ENCODE assay signal across 8 cellular contexts in the genomic region with DNA sequence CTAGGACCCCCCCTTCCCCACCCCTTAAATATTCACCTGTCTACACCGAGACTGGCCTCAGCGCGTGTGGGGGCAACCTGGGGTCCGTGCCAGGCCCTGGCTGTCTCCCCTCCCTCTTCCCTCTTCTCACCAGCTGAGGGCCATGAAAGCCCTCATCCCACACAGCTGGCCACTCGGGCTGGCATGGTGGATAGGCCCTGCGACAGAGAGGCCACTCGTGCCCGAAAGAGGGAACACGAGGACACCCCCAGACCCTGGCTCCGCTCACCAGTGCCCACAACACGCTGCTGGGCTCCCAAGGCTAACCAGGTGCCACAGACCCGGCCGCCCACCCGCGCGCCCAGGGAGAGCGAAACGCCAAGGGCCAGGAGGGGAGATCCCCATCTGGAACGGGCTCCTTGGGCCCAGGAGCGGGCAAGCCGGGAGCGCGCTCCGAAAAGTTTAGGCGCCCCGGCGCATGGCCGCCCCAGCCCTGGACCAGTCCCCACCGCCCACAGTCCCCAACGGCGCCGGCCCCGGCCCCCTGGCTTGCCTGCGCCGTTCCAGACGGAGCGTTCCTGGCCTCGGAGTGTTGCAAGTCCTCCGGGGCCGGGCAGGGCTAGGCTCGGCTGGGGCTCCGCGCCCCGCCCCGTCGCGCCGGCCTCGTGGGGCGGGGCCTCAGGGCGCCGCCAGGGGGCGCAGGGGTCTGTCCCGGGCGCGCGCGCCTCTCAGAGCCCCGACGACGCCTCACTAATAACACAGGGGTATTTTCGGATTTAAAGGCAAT. TPM values are rescaled to one million over a fixed set of nuclear protein-coding genes. Genes with fewer than 3 reads are reported as not detected.
DNase-seq lines count a peak whose midpoint lies in the region; ATAC-seq and TF ChIP-seq lines count a peak whose summit lies in the region.

A gene with protein sequence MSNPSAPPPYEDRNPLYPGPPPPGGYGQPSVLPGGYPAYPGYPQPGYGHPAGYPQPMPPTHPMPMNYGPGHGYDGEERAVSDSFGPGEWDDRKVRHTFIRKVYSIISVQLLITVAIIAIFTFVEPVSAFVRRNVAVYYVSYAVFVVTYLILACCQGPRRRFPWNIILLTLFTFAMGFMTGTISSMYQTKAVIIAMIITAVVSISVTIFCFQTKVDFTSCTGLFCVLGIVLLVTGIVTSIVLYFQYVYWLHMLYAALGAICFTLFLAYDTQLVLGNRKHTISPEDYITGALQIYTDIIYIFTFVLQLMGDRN (minus strand): TSS at position 570 of the 766 bp plus-strand sequence. CDS start 10,362 bp downstream, outside the sequence.

- POLR2A ChIA-PET in CD8-positive, alpha-beta T cell (lab: Charles Lee) = interaction anchor here (1.0 to 5.4 kb wide), 7 partner anchors 13 to 108 kb away, joined by 3 to 36 read pairs (median 4); partner anchors contain the start of genes AAMP, CATIP, CTDSP1 and PNKD

- H3K36me3 Mint-ChIP-seq in CD8-positive, alpha-beta T cell = peaks cover 8% of the 10 kb centered on the region
- H3K36me3 Mint-ChIP-seq in T-helper 17 cell (ENCODE audit: low read depth) = no peaks in the 10 kb centered on the region

- no peaks in the 10 kb centered on the region for H3K9me3 Mint-ChIP-seq in CD8-positive, alpha-beta T cell

- ATAC-seq in CD8-positive, alpha-beta T cell = peak; percentile 82
- ATAC-seq in GM19452 (IDR thresholded peaks at IDR 0.05; ENCODE audit: unreplicated experiment) (peak; percentile 66), HG03565 (IDR thresholded peaks at IDR 0.05; ENCODE audit: unreplicated experiment) (peak; percentile 67), T-helper 17 cell (peak; percentile 87)

- CTCF ChIA-PET in CD8-positive, alpha-beta T cell (lab: Charles Lee) = interaction anchor here (0.5 to 19.6 kb wide), 18 partner anchors 8 to 380 kb away, joined by 3 to 340 read pairs (median 3); partner anchors contain the start of genes AAMP, CATIP, PNKD and RNF25

- H3K36me3 ChIP-seq in CD8-positive, alpha-beta T cell (ENCODE audit: insufficient read depth, low read length) = no peaks in the 10 kb centered on the region

- peak within 1 kb of the TSS; percentile 79 for H3K4me3 ChIP-seq in CD8-positive, alpha-beta T cell (ENCODE audit: low read depth, low read length)
- peak within 1 kb of the TSS; percentile 72 for H3K4me3 ChIP-seq in retinal pigment epithelial cell (ENCODE audit: low read length)

- TF ChIP-seq CTCF in CD8-positive, alpha-beta T cell (IDR thresholded peaks at IDR 0.05) = peak; percentile 93
- TF ChIP-seq CTCF in retinal pigment epithelial cell (conservative IDR thresholded peaks at IDR 0.05; ENCODE audit: low read depth, low read length) = peak; percentile 54

- peak; percentile 64 to 91 (median 77) for DNase-seq in CD8-positive, alpha-beta T cell
- DNase-seq in T-helper 17 cell (peak; percentile 80 to 83 (median 82)), anterior cingulate cortex (lab: John Stamatoyannopoulos, UW) (peak in 43 of 58 donors; percentile 13 to 78 (median 59)), hepatic stellate cell (ENCODE audit: low spot score) (peak; percentile 93), retinal pigment epithelial cell (ENCODE audit: low read depth) (no peak), NCI-H146 (lab: John Stamatoyannopoulos, UW) (no peak)

- intact Hi-C loops in CD8-positive, alpha-beta T cell (cut with DNase I, micrococcal nuclease) = loop anchor here (1.0 to 5.0 kb wide), 10 partner anchors 8 to 365 kb away; partner anchors contain the start of genes CATIP (in 2 of the 2), ARPC2 (in 1 of the 2), BCS1L (in 1 of the 2) and CNOT9 (in 1 of the 2)

- H3K4me1 Mint-ChIP-seq in CD8-positive, alpha-beta T cell (ENCODE audit: low read depth) = peaks cover 53% of the 10 kb centered on the region
- H3K4me1 Mint-ChIP-seq in T-helper 17 cell = peaks cover 48% of the 10 kb centered on the region

- no peaks in the 10 kb centered on the region for H3K9me3 ChIP-seq in CD8-positive, alpha-beta T cell (ENCODE audit: low read length)
- H3K9me3 ChIP-seq in T-helper 17 cell (ENCODE audit: control insufficient read depth, low read length, poor library complexity, severe bottlenecking) = no peaks in the 10 kb centered on the region

- H3K27me3 Mint-ChIP-seq in CD8-positive, alpha-beta T cell (ENCODE audit: low read depth) = no peaks in the 10 kb centered on the region
- H3K27me3 Mint-ChIP-seq in T-helper 17 cell = no peaks in the 10 kb centered on the region

- peaks cover 52% of the 10 kb centered on the region for H3K4me1 ChIP-seq in CD8-positive, alpha-beta T cell (ENCODE audit: insufficient read depth, low read length)

- H3K4me3 Mint-ChIP-seq in CD8-positive, alpha-beta T cell = peak within 1 kb of the TSS; percentile 83
- H3K4me3 Mint-ChIP-seq in T-helper 17 cell = peak within 1 kb of the TSS; percentile 95

- H3K27ac ChIP-seq in CD8-positive, alpha-beta T cell (ENCODE audit: low read depth, low read length) = peak within 1 kb of the TSS; percentile 72

- peak within 1 kb of the TSS; percentile 98 for H3K27ac Mint-ChIP-seq in CD8-positive, alpha-beta T cell
- H3K27ac Mint-ChIP-seq in T-helper 17 cell = peak within 1 kb of the TSS; percentile 99

- no peaks in the 10 kb centered on the region for H3K27me3 ChIP-seq in CD8-positive, alpha-beta T cell (ENCODE audit: insufficient read depth, low read length)

RNA-seq across cellular contexts. Expression of the gene that starts here (rescaled TPM):
- 10 to 100 TPM; 80.8 to 86.7 TPM for total RNA-seq in CD8-positive, alpha-beta T cell
- 100 to 1,000 TPM in 1 of 2 donors, 10 to 100 TPM in 1; 97.4 to 121 TPM for total RNA-seq in T-helper 17 cell

Comparison
In these comparisons a context has a peak if more than half of its experiments do, and no peak if none do; other contexts are left out.
1. DNase-seq: peak in CD8-positive, alpha-beta T cell (7 of 7), T-helper 17 cell (3 of 3), anterior cingulate cortex (43 of 58) and hepatic stellate cell (single experiment); none in retinal pigment epithelial cell (single experiment) and NCI-H146 (single experiment).
2. Peak in every context shown above with its lines, with median percentiles within 50 percentile points of each other: ATAC-seq.